ENCODE assay signal across 8 cellular contexts in genomic region chr1:39691383-39692151, GRCh38. TPM values are rescaled to one million over a fixed set of nuclear protein-coding genes. Genes with fewer than 3 reads are reported as not detected.
DNase-seq lines count a peak whose midpoint lies in the region; ATAC-seq and TF ChIP-seq lines count a peak whose summit lies in the region.

Gene HPCAL4 (minus strand): TSS chr1:39691433. CDS start chr1:39684603, 6,830 bp downstream.

- peak; percentile 87 for ATAC-seq in HG02885 (IDR thresholded peaks at IDR 0.05; ENCODE audit: poor library complexity, unreplicated experiment)

- H3K9ac ChIP-seq in iPS-20b (ENCODE audit: low read depth, low read length) (no peak within 1 kb of the TSS), skeletal muscle tissue (ENCODE audit: low read depth in 1 of 3, low read length in 3 of 3) (peak within 1 kb of the TSS in 2 of 3 donors; percentile 32 to 33)

- no peak within 1 kb of the TSS for H3K27ac Mint-ChIP-seq in MCF 10A (ENCODE audit: low read depth, unreplicated experiment)

- H3K36me3 Mint-ChIP-seq in MCF 10A (ENCODE audit: insufficient read depth, unreplicated experiment): no peaks in the 10 kb centered on the region

- peaks cover 100% of the 10 kb centered on the region for H3K27me3 ChIP-seq in iPS-20b (ENCODE audit: insufficient read depth, low read length)
- peaks cover 19 to 32% (median 24%) of the 10 kb centered on the region in 3 donors for H3K27me3 ChIP-seq in skeletal muscle tissue (ENCODE audit: control insufficient read depth in 3 of 3, insufficient read depth in 3 of 3, low read length in 3 of 3)

- no peaks in the 10 kb centered on the region for H3K4me1 Mint-ChIP-seq in MCF 10A (ENCODE audit: insufficient read depth, unreplicated experiment)

- H3K9me3 ChIP-seq in iPS-20b (ENCODE audit: insufficient read depth, low read depth, low read length): no peaks in the 10 kb centered on the region
- H3K9me3 ChIP-seq in skeletal muscle tissue (ENCODE audit: control insufficient read depth in 3 of 3, low read length in 3 of 3): no peaks in the 10 kb centered on the region

- no peaks in the 10 kb centered on the region for H3K9me3 Mint-ChIP-seq in MCF 10A (ENCODE audit: unreplicated experiment)

- peak; percentile 85 for DNase-seq in GM10248 (ENCODE audit: extremely low spot score)
- peak; percentile 99 for DNase-seq in NCI-H2029 treated with DMSO at 0.1 percent for 48 hours (lab: John Stamatoyannopoulos, UW)
- peak; percentile 93 for DNase-seq in MCF 10A (ENCODE audit: unreplicated experiment)
- no peak for DNase-seq in T1000 (lab: John Stamatoyannopoulos, UW)

- TF ChIP-seq CTCF in GM10248 (IDR thresholded peaks at IDR 0.05; ENCODE audit: control extremely low read depth, extremely low read depth, low read depth, missing control alignments) (no peak), VCaP (conservative IDR thresholded peaks at IDR 0.05) (no peak), MCF 10A (IDR thresholded peaks at IDR 0.05; ENCODE audit: unreplicated experiment) (no peak)

- H3K4me3 ChIP-seq in iPS-20b (ENCODE audit: low read length) (peak within 1 kb of the TSS; percentile 56; the same call in 1 of the 2 replicates), skeletal muscle tissue (ENCODE audit: low read length in 3 of 3) (peak within 1 kb of the TSS; percentile 43 to 70 (median 58))

- POLR2A ChIA-PET in GM10248 (lab: Yijun Ruan, JAX) (interaction anchor here (0.6 kb wide), 1 partner anchor 118 kb away, joined by 6 read pairs; no protein-coding TSS in a partner anchor), MCF 10A (lab: Yijun Ruan, JAX) (no interaction called here)

- intact Hi-C loops in MCF 10A (cut with micrococcal nuclease): no loop called here

- peak within 1 kb of the TSS; percentile 53 for H3K4me3 Mint-ChIP-seq in MCF 10A (ENCODE audit: unreplicated experiment)

- no TSS peak for BruUV-seq in MCF 10A (replicated peaks; lab: Mats Ljungman, UMichigan)

- H3K4me1 ChIP-seq in iPS-20b (ENCODE audit: insufficient read depth, low read length): peaks cover 8% of the 10 kb centered on the region; the same call in 1 of the 2 replicates
- H3K4me1 ChIP-seq in skeletal muscle tissue (ENCODE audit: control insufficient read depth in 3 of 3, insufficient read depth in 3 of 3, low read length in 3 of 3): peaks cover 34 to 38% (median 37%) of the 10 kb centered on the region in 3 donors

- CTCF ChIA-PET in GM10248 (lab: Yijun Ruan, JAX): interaction anchor here (0.8 to 4.2 kb wide), 6 partner anchors 11 to 34 kb away, joined by 3 to 17 read pairs (median 12); no protein-coding TSS in a partner anchor
- CTCF ChIA-PET in MCF 10A (lab: Yijun Ruan, JAX): interaction anchor here (0.7 kb wide), 1 partner anchor 16 kb away, joined by 3 read pairs; no protein-coding TSS in a partner anchor

- H3K27me3 Mint-ChIP-seq in MCF 10A (ENCODE audit: insufficient read depth, unreplicated experiment): peaks cover 20% of the 10 kb centered on the region

- H3K36me3 ChIP-seq in iPS-20b (ENCODE audit: insufficient read depth, low read depth, low read length): no peaks in the 10 kb centered on the region
- no peaks in the 10 kb centered on the region for H3K36me3 ChIP-seq in skeletal muscle tissue (ENCODE audit: control insufficient read depth in 3 of 3, insufficient read depth in 3 of 3, low read length in 3 of 3)

- H3K27ac ChIP-seq in VCaP (peak within 1 kb of the TSS; percentile 23; the same call in 1 of the 2 replicates), iPS-20b (ENCODE audit: low read length) (no peak within 1 kb of the TSS), skeletal muscle tissue (ENCODE audit: low read depth, low read length) (no peak within 1 kb of the TSS)

RNA-seq across cellular contexts. Expression of gene HPCAL4, which starts in this region (rescaled TPM):
- total RNA-seq in MCF 10A (2022) (not detected in 2 replicates), skeletal muscle tissue (0.52 TPM)

Comparison
In these comparisons a context has a peak if more than half of its experiments do, and no peak if none do; other contexts are left out.
1. Peak in DNase-seq in MCF 10A; RNA of the gene not detected or under 1 TPM.